In genomic region chr17:7183433-7184090, GRCh38 we compare ENCODE assay signal across 1 cellular context.
TF ChIP-seq lines count a peak whose summit lies in the region.

No MANE protein-coding gene starts in this region.

TF ChIP-seq in H1, 55 proteins besides CTCF, POLR2A, EP300 and RAD21:
- TF ChIP-seq RXRA (IDR thresholded peaks at IDR 0.05; ENCODE audit: insufficient read depth, low read depth, low read length) (no peak), BACH1 (IDR thresholded peaks at IDR 0.05; ENCODE audit: low read length) (no peak), GABPA (IDR thresholded peaks at IDR 0.05; ENCODE audit: borderline replicate concordance, insufficient read depth, low read length) (no peak), SIX5 (IDR thresholded peaks at IDR 0.05; ENCODE audit: low read depth, low read length) (no peak), POLR2AphosphoS5 (IDR thresholded peaks at IDR 0.05; ENCODE audit: low read depth, low read length) (no peak), FOSL1 (IDR thresholded peaks at IDR 0.05; ENCODE audit: insufficient read depth, low read depth, low read length) (no peak), MAFK (IDR thresholded peaks at IDR 0.05; ENCODE audit: low read depth, low read length) (no peak), SUZ12 (IDR thresholded peaks at IDR 0.05; ENCODE audit: low read length) (no peak), BRCA1 (IDR thresholded peaks at IDR 0.05; ENCODE audit: low read depth, low read length) (no peak), JUN (IDR thresholded peaks at IDR 0.05; ENCODE audit: low read depth, low read length) (no peak), HDAC2 (IDR thresholded peaks at IDR 0.05; ENCODE audit: borderline replicate concordance in 1 of 2, low read depth in 2 of 2, low read length in 2 of 2) (no peak), CHD7 (IDR thresholded peaks at IDR 0.05; ENCODE audit: insufficient replicate concordance, low read length) (no peak)
